6 cellular contexts compared by ENCODE assay signal in the genomic region with DNA sequence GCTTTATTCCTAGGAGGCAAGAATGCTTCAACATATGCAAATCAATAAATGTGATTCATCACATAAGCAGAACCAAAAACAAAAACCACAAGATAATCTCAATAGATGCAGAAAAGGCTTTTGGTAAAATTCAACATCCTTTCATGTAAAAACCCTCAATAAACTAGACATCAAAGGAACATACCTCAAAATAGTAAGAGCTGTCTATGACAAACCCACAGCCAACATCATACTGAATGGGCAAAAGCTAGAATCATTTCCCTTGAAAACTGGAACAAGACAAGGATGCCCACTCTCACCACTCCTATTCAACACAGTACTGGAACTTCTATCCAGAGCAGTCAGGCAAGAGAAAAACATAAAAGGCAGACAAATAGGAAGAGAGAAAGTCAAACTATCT. TPM values are rescaled to one million over a fixed set of nuclear protein-coding genes. Genes with fewer than 3 reads are reported as not detected.
"Had no signal": no experiment of that assay in that cellular context is flagged by ENCODE, and none has a peak within 500 bp of the region (broad histone marks: within the 10 kb centered on the region; RNA-seq: fewer than 3 reads in every experiment).

No MANE protein-coding gene starts in this region.

RNA-seq across cellular contexts. Expression of gene NME8, which starts 36.2 kb away (rescaled TPM):
- total RNA-seq: GM23248, H4, H7, HFFc6, HT-29, IMR-90 had no signal
- polyA plus RNA-seq: GM23248, IMR-90 had no signal
